ENCODE assay signal across 24 cellular contexts in genomic region chr3:35081902-35082301, GRCh38.
DNase-seq lines count a peak whose midpoint lies in the region; ATAC-seq and TF ChIP-seq lines count a peak whose summit lies in the region.
"Had no signal": no experiment of that assay in that cellular context is flagged by ENCODE, and none has a peak within 500 bp of the region (broad histone marks: within the 10 kb centered on the region; RNA-seq: fewer than 3 reads in every experiment).

No MANE protein-coding gene starts in this region.

- no peak overlapping the region for H3K9ac ChIP-seq in SK-N-MC (ENCODE audit: insufficient read length)
- H3K9ac ChIP-seq in neural cell (ENCODE audit: low read length) = no peak overlapping the region
- H3K9ac ChIP-seq: BLaER1 treated with 17β-estradiol and CSF1 and Interleukin-3, amounts not matched to agents 10 nM and 100 nM had no signal

- H3K9me3 ChIP-seq in SK-N-MC (ENCODE audit: low read depth, low read length) (no peaks in the 10 kb centered on the region), neural cell (ENCODE audit: low read length) (no peaks in the 10 kb centered on the region)
- no peaks in the 10 kb centered on the region for H3K9me3 ChIP-seq in CD8-positive, alpha-beta memory T cell (ENCODE audit: low read length)
- H3K9me3 ChIP-seq: A549; BLaER1 treated with 17β-estradiol and CSF1 and Interleukin-3, amounts not matched to agents 10 nM and 100 nM had no signal

- no peaks in the 10 kb centered on the region for H3K4me1 Mint-ChIP-seq in CD8-positive, alpha-beta memory T cell
- H3K4me1 Mint-ChIP-seq: B cell had no signal

- H3K4me3 Mint-ChIP-seq in CD8-positive, alpha-beta memory T cell = no peak overlapping the region
- H3K4me3 Mint-ChIP-seq: B cell; CD4-positive, alpha-beta T cell; CD8-positive, alpha-beta T cell had no signal

- peaks cover 4% of the 10 kb centered on the region for H3K9me2 ChIP-seq in neural cell (ENCODE audit: insufficient read depth, low read length)

- no peak for TF ChIP-seq CTCF in neural cell (IDR thresholded peaks at IDR 0.05; ENCODE audit: poor library complexity, severe bottlenecking)

- H3K27me3 Mint-ChIP-seq in CD8-positive, alpha-beta memory T cell = no peaks in the 10 kb centered on the region
- H3K27me3 Mint-ChIP-seq: B cell; CD4-positive, alpha-beta T cell had no signal

- TF ChIP-seq RAD21 in neural cell (conservative IDR thresholded peaks at IDR 0.05) = peak; percentile 15

- no peaks in the 10 kb centered on the region for H4K20me1 ChIP-seq in neural cell (ENCODE audit: insufficient read depth)
- H4K20me1 ChIP-seq: BLaER1 treated with 17β-estradiol and CSF1 and Interleukin-3, amounts not matched to agents 10 nM and 100 nM had no signal

- no peaks in the 10 kb centered on the region for H3K36me3 ChIP-seq in SK-N-MC (ENCODE audit: insufficient read depth, low read length)
- no peaks in the 10 kb centered on the region for H3K36me3 ChIP-seq in neural cell (ENCODE audit: insufficient read depth, low read length)
- H3K36me3 ChIP-seq in CD8-positive, alpha-beta memory T cell (ENCODE audit: insufficient read depth, low read length) = no peaks in the 10 kb centered on the region
- H3K36me3 ChIP-seq: BLaER1 treated with 17β-estradiol and CSF1 and Interleukin-3, amounts not matched to agents 10 nM and 100 nM had no signal

- no peaks in the 10 kb centered on the region for H3K27me3 ChIP-seq in neural cell (ENCODE audit: insufficient read depth, low read depth, low read length)
- H3K27me3 ChIP-seq in CD8-positive, alpha-beta memory T cell (ENCODE audit: insufficient read depth, low read length, poor library complexity, severe bottlenecking) = no peaks in the 10 kb centered on the region
- H3K27me3 ChIP-seq: BLaER1 treated with 17β-estradiol and CSF1 and Interleukin-3, amounts not matched to agents 10 nM and 100 nM had no signal

- peaks cover 2 to 33% (median 4%) of the 10 kb centered on the region in 5 donors for H3K9me3 Mint-ChIP-seq in CD8-positive, alpha-beta memory T cell

- no peak overlapping the region for H3K4me2 ChIP-seq in neural cell (ENCODE audit: low read length)
- H3K4me2 ChIP-seq: A549; BLaER1 treated with 17β-estradiol and CSF1 and Interleukin-3, amounts not matched to agents 10 nM and 100 nM had no signal

- POLR2A ChIA-PET in CD8-positive, alpha-beta memory T cell (lab: Charles Lee) = no interaction called here

- H3K27ac ChIP-seq in SK-N-MC = peak overlapping the region; percentile 46; the same call in 1 of the 2 replicates
- peak overlapping the region; percentile 41 for H3K27ac ChIP-seq in neural cell (ENCODE audit: low read length)
- H3K27ac ChIP-seq in CD8-positive, alpha-beta memory T cell (ENCODE audit: low read depth, low read length) = no peak overlapping the region
- H3K27ac ChIP-seq: 22Rv1; A549; BLaER1 treated with 17β-estradiol and CSF1 and Interleukin-3, amounts not matched to agents 10 nM and 100 nM; C4-2B had no signal

- H2AFZ ChIP-seq in neural cell (ENCODE audit: low read depth, low read length) = no peak overlapping the region

- H3F3A ChIP-seq in neural cell (ENCODE audit: insufficient read depth, low read length, poor library complexity, severe bottlenecking) = no peaks in the 10 kb centered on the region

- no peaks in the 10 kb centered on the region for H3K4me1 ChIP-seq in CD8-positive, alpha-beta memory T cell (ENCODE audit: insufficient read depth, low read length)
- H3K4me1 ChIP-seq: A549; BLaER1 treated with 17β-estradiol and CSF1 and Interleukin-3, amounts not matched to agents 10 nM and 100 nM had no signal

- H3K36me3 Mint-ChIP-seq in CD8-positive, alpha-beta memory T cell = no peaks in the 10 kb centered on the region
- H3K36me3 Mint-ChIP-seq: CD8-positive, alpha-beta T cell had no signal

- DNase-seq in NCI-H510A treated with DMSO at 0.1 percent for 48 hours (lab: John Stamatoyannopoulos, UW) (peak; percentile 0), NCI-H510A (lab: John Stamatoyannopoulos, UW) (no peak), SK-N-MC (ENCODE audit: low read depth, low spot score) (peak; percentile 12), left kidney (ENCODE audit: low read depth, low spot score) (peak; percentile 1), SHP77 treated with DMSO at 0.1 percent for 48 hours (lab: John Stamatoyannopoulos, UW) (no peak)
- no peak for DNase-seq in CD8-positive, alpha-beta memory T cell
- DNase-seq: AML-193; CD4-positive, alpha-beta T cell; CD8-positive, alpha-beta T cell; COR-L47; DMS 273 treated with DMSO at 0.1 percent for 48 hours; DMS153; DMS53; DMS79; DND-41; EL; GF-D8 had no signal

- H3K27ac Mint-ChIP-seq in CD8-positive, alpha-beta memory T cell = no peak overlapping the region
- H3K27ac Mint-ChIP-seq: B cell; CD4-positive, alpha-beta T cell; CD8-positive, alpha-beta T cell had no signal

- TF ChIP-seq EP300 in neural cell (conservative IDR thresholded peaks at IDR 0.05; ENCODE audit: poor library complexity, severe bottlenecking) = peak; percentile 67

- ATAC-seq in HG02885 (IDR thresholded peaks at IDR 0.05; ENCODE audit: poor library complexity, unreplicated experiment) = no peak
- ATAC-seq: A549; CD8-positive, alpha-beta T cell had no signal

- CTCF ChIA-PET in CD8-positive, alpha-beta memory T cell (lab: Charles Lee) = no interaction called here

- no peak overlapping the region for H3K4me3 ChIP-seq in SK-N-MC
- no peak overlapping the region for H3K4me3 ChIP-seq in neural cell (ENCODE audit: low read length)
- H3K4me3 ChIP-seq in CD8-positive, alpha-beta memory T cell (ENCODE audit: low read length) = no peak overlapping the region
- H3K4me3 ChIP-seq: A549; BLaER1 treated with 17β-estradiol and CSF1 and Interleukin-3, amounts not matched to agents 10 nM and 100 nM had no signal

- no peaks in the 10 kb centered on the region for H3K79me2 ChIP-seq in neural cell (replicated peaks; ENCODE audit: insufficient read depth, low read length)

TF ChIP-seq in neural cell, 6 proteins besides CTCF, POLR2A, EP300 and RAD21:
- no peak for TF ChIP-seq SMC3 (conservative IDR thresholded peaks at IDR 0.05; ENCODE audit: poor library complexity)
- TF ChIP-seq REST (IDR thresholded peaks at IDR 0.05; ENCODE audit: borderline replicate concordance) = peak; percentile 27
- peak; percentile 72 for TF ChIP-seq POLR2AphosphoS5 (IDR thresholded peaks at IDR 0.05)

Comparison
In these comparisons a context has a peak if more than half of its experiments do, and no peak if none do; other contexts are left out.
1. DNase-seq: peak in NCI-H510A treated with DMSO at 0.1 percent for 48 hours (single experiment), SK-N-MC (single experiment) and left kidney (single experiment); none in NCI-H510A (single experiment), SHP77 treated with DMSO at 0.1 percent for 48 hours (single experiment) and CD8-positive, alpha-beta memory T cell (0 of 5).